10 cellular contexts compared by ENCODE assay signal in genomic region chr10:77971804-77972144, GRCh38. TPM values are rescaled to one million over a fixed set of nuclear protein-coding genes. Genes with fewer than 3 reads are reported as not detected.
DNase-seq lines count a peak whose midpoint lies in the region; ATAC-seq and TF ChIP-seq lines count a peak whose summit lies in the region.
"Had no signal": no experiment of that assay in that cellular context is flagged by ENCODE, and none has a peak within 500 bp of the region (broad histone marks: within the 10 kb centered on the region; RNA-seq: fewer than 3 reads in every experiment).

No MANE protein-coding gene starts in this region.

- TF ChIP-seq CTCF in spleen (IDR thresholded peaks at IDR 0.05 in 8 of 11, conservative IDR thresholded peaks at IDR 0.05 in 3 of 11) (no peak), neural progenitor cell (IDR thresholded peaks at IDR 0.05) (no peak)

- no peaks in the 10 kb centered on the region for H3K9me2 ChIP-seq in GM23248 (ENCODE audit: insufficient read depth)

- H3K9me3 ChIP-seq in GM23248 (ENCODE audit: low read depth), result no peaks in the 10 kb centered on the region
- H3K9me3 ChIP-seq in spleen, result no peaks in the 10 kb centered on the region
- no peaks in the 10 kb centered on the region for H3K9me3 ChIP-seq in neural progenitor cell (ENCODE audit: low read depth)

- H3K4me3 ChIP-seq in GM23248 (no peak overlapping the region), spleen (no peak overlapping the region), neural progenitor cell (no peak overlapping the region)

- intact Hi-C loops in spleen (cut with DNase I; ENCODE audit: low total_unique reads), result no loop called here

- H3K79me2 ChIP-seq in GM23248 (ENCODE audit: insufficient read depth) (no peaks in the 10 kb centered on the region), neural progenitor cell (ENCODE audit: low read depth) (no peaks in the 10 kb centered on the region)

- H3K4me1 Mint-ChIP-seq in activated naive CD8-positive, alpha-beta T cell treated with anti-CD3 and anti-CD28 coated beads for 36 hours, result peaks cover 10% of the 10 kb centered on the region
- peaks cover 40% of the 10 kb centered on the region for H3K4me1 Mint-ChIP-seq in neural progenitor cell

- H2AFZ ChIP-seq in GM23248 (peak overlapping the region; percentile 69), neural progenitor cell (replicated peaks) (no peak overlapping the region)

- no peak for ATAC-seq in HG03439 (IDR thresholded peaks at IDR 0.05; ENCODE audit: unreplicated experiment)

- H3K27me3 ChIP-seq in GM23248 (replicated peaks; ENCODE audit: insufficient read depth) (no peaks in the 10 kb centered on the region), layer of hippocampus (ENCODE audit: control insufficient read depth, insufficient read depth, low read length) (no peaks in the 10 kb centered on the region), spleen (replicated peaks in 1 of 7) (no peaks in the 10 kb centered on the region), neural progenitor cell (no peaks in the 10 kb centered on the region)

- no peak overlapping the region for H3K4me3 Mint-ChIP-seq in activated naive CD8-positive, alpha-beta T cell treated with anti-CD3 and anti-CD28 coated beads for 36 hours
- H3K4me3 Mint-ChIP-seq in neural progenitor cell, result no peak overlapping the region
- H3K4me3 Mint-ChIP-seq: natural killer cell treated with Interleukin-12 subunit alpha and Interleukin-12 subunit beta and Interleukin-15 and Interleukin-18, amount 100 ng/mL, for 72 hours had no signal

- 92 to 95% methylated on average over 3 of the region's 3 CpGs for WGBS in GM23248 (ENCODE audit: low coverage in 1 of 2, low lambda C conversion rate in 2 of 2, missing lambda C conversion rate in 2 of 2), 2 experiments
- 91 to 100% (median 97%) methylated on average over 3 of the region's 3 CpGs for WGBS in spleen, 5 donors

- in situ Hi-C loops in GM23248 (cut with MboI), result loop anchor here (10.0 kb wide), 1 partner anchor 117 kb away; no protein-coding TSS in a partner anchor

- H4K20me1 ChIP-seq in GM23248 (ENCODE audit: insufficient read depth) (no peaks in the 10 kb centered on the region), neural progenitor cell (ENCODE audit: low read depth) (peaks cover 7% of the 10 kb centered on the region)

- H3K4me2 ChIP-seq in GM23248 (ENCODE audit: unreplicated experiment) (no peak overlapping the region), neural progenitor cell (no peak overlapping the region)

- H3K9ac ChIP-seq in GM23248 (peak overlapping the region; percentile 52), neural progenitor cell (no peak overlapping the region)

- H3F3A ChIP-seq in GM23248 (ENCODE audit: insufficient read depth), result peaks cover 36% of the 10 kb centered on the region
- H3F3A ChIP-seq in neural progenitor cell (ENCODE audit: low read depth), result peaks cover 23% of the 10 kb centered on the region

- no peaks in the 10 kb centered on the region for H3K27me3 Mint-ChIP-seq in activated naive CD8-positive, alpha-beta T cell treated with anti-CD3 and anti-CD28 coated beads for 36 hours
- peaks cover 5% of the 10 kb centered on the region for H3K27me3 Mint-ChIP-seq in neural progenitor cell (ENCODE audit: insufficient read depth, low read depth)
- H3K27me3 Mint-ChIP-seq: natural killer cell treated with Interleukin-12 subunit alpha and Interleukin-12 subunit beta and Interleukin-15 and Interleukin-18, amount 100 ng/mL, for 72 hours had no signal

- H3K4me1 ChIP-seq in GM23248 (ENCODE audit: insufficient read depth) (peaks cover 16% of the 10 kb centered on the region), spleen (peaks cover 0 to 14% (median 8%) of the 10 kb centered on the region in 6 donors), neural progenitor cell (peaks cover 7% of the 10 kb centered on the region)

- H3K27ac ChIP-seq in GM23248 (peak overlapping the region; percentile 76), layer of hippocampus (ENCODE audit: low read depth, low read length) (peak overlapping the region; percentile 8), spleen (peak overlapping the region in 6 of 8 donors; percentile 10 to 68 (median 53)), neural progenitor cell (no peak overlapping the region)

- H3K36me3 Mint-ChIP-seq in activated naive CD8-positive, alpha-beta T cell treated with anti-CD3 and anti-CD28 coated beads for 36 hours, result peaks cover 23% of the 10 kb centered on the region
- H3K36me3 Mint-ChIP-seq in neural progenitor cell, result peaks cover 12% of the 10 kb centered on the region
- H3K36me3 Mint-ChIP-seq: natural killer cell treated with Interleukin-12 subunit alpha and Interleukin-12 subunit beta and Interleukin-15 and Interleukin-18, amount 100 ng/mL, for 72 hours had no signal

- H3K27ac Mint-ChIP-seq in activated naive CD8-positive, alpha-beta T cell treated with anti-CD3 and anti-CD28 coated beads for 36 hours, result peak overlapping the region; percentile 58
- no peak overlapping the region for H3K27ac Mint-ChIP-seq in neural progenitor cell
- H3K27ac Mint-ChIP-seq: natural killer cell treated with Interleukin-12 subunit alpha and Interleukin-12 subunit beta and Interleukin-15 and Interleukin-18, amount 100 ng/mL, for 72 hours had no signal

- peaks cover 1% of the 10 kb centered on the region for H3K9me3 Mint-ChIP-seq in activated naive CD8-positive, alpha-beta T cell treated with anti-CD3 and anti-CD28 coated beads for 36 hours
- peaks cover 1% of the 10 kb centered on the region for H3K9me3 Mint-ChIP-seq in neural progenitor cell
- H3K9me3 Mint-ChIP-seq: natural killer cell treated with Interleukin-12 subunit alpha and Interleukin-12 subunit beta and Interleukin-15 and Interleukin-18, amount 100 ng/mL, for 72 hours had no signal

- DNase-seq in GM23248 (no peak), spleen (peak; percentile 18), RPMI8226 (no peak), neural progenitor cell (ENCODE audit: low spot score) (no peak), T-helper 1 cell (no peak)
- DNase-seq in activated naive CD8-positive, alpha-beta T cell treated with anti-CD3 and anti-CD28 coated beads for 36 hours, result no peak
- DNase-seq: NCI-H1694 had no signal

- no peaks in the 10 kb centered on the region; the same call in 1 of the 2 replicates for H3K36me3 ChIP-seq in GM23248 (ENCODE audit: low read depth)
- H3K36me3 ChIP-seq in spleen, result peaks cover 0 to 28% (median 5%) of the 10 kb centered on the region in 6 donors
- no peaks in the 10 kb centered on the region for H3K36me3 ChIP-seq in neural progenitor cell

- no peak for TF ChIP-seq POLR2A in spleen (IDR thresholded peaks at IDR 0.05)

RNA-seq across cellular contexts. Expression of gene DLG5, which starts 45.2 kb away (rescaled TPM):
- total RNA-seq in GM23248 (2014; rRNA removed; shearing (Covaris generic)), result 27.4 and 27.9 TPM in 2 replicates
- 4.4 and 5.0 TPM in 2 replicates for polyA plus RNA-seq in GM23248 (2016; fragmentation: Nextera tagmentation; extraction: Ambion mirVana)
- 1 to 10 TPM; 1.6 to 2.1 TPM for total RNA-seq in activated naive CD8-positive, alpha-beta T cell treated with anti-CD3 and anti-CD28 coated beads for 36 hours
- total RNA-seq in spleen, result 10 to 100 TPM in 4 of 7 donors, 1 to 10 TPM in 3; 6.7 to 14.4 (median 10.4) TPM
- 1 to 10 TPM; 2.0 to 2.4 (median 2.3) TPM for polyA plus RNA-seq in spleen
- 22.2 and 33.3 TPM in 2 replicates for total RNA-seq in neural progenitor cell (ENCODE audit: low replicate concordance)

RNA-seq across cellular contexts. Expression of gene POLR3A, which starts 57.5 kb away (rescaled TPM):
- total RNA-seq in GM23248 (2014; rRNA removed; shearing (Covaris generic)), result 9.2 and 9.6 TPM in 2 replicates
- 11.9 and 12.8 TPM in 2 replicates for polyA plus RNA-seq in GM23248 (2016; fragmentation: Nextera tagmentation; extraction: Ambion mirVana)
- 10 to 100 TPM; 25.2 to 26.7 TPM for total RNA-seq in activated naive CD8-positive, alpha-beta T cell treated with anti-CD3 and anti-CD28 coated beads for 36 hours
- total RNA-seq in spleen, result 10 to 100 TPM; 11.9 to 18.9 (median 15.8) TPM
- polyA plus RNA-seq in spleen, result 1 to 10 TPM; 2.7 to 4.3 (median 3.3) TPM
- total RNA-seq in neural progenitor cell (ENCODE audit: low replicate concordance), result 16.0 and 18.0 TPM in 2 replicates
